Comparison of ENCODE assay signal across 15 cellular contexts in genomic region chr15:73699249-73700040, GRCh38. TPM values are rescaled to one million over a fixed set of nuclear protein-coding genes. Genes with fewer than 3 reads are reported as not detected.
DNase-seq lines count a peak whose midpoint lies in the region; ATAC-seq and TF ChIP-seq lines count a peak whose summit lies in the region.
"Had no signal": no experiment of that assay in that cellular context is flagged by ENCODE, and none has a peak within 500 bp of the region (broad histone marks: within the 10 kb centered on the region; RNA-seq: fewer than 3 reads in every experiment).

No MANE protein-coding gene starts in this region.

- no peak overlapping the region for H3K23ac ChIP-seq in mesenchymal stem cell (ENCODE audit: low read length in 2 of 2)

- H2AK5ac ChIP-seq in mesenchymal stem cell (ENCODE audit: low read length, severe bottlenecking), result no peak overlapping the region

- no peak overlapping the region for H3K4ac ChIP-seq in mesenchymal stem cell (ENCODE audit: low read depth in 1 of 2, low read length in 2 of 2)

- H2BK12ac ChIP-seq in mesenchymal stem cell (ENCODE audit: low read length in 2 of 2), result peak overlapping the region in 1 of 2 experiments; percentile 57

- ATAC-seq in GM21619 (IDR thresholded peaks at IDR 0.05; ENCODE audit: unreplicated experiment), result no peak

- H3K9me3 ChIP-seq in BLaER1 treated with 17β-estradiol and CSF1 and Interleukin-3, amounts not matched to agents 10 nM and 100 nM (replicated peaks in 1 of 11), result no peaks in the 10 kb centered on the region
- H3K9me3 ChIP-seq in mesenchymal stem cell (ENCODE audit: control insufficient read depth, low read length), result no peaks in the 10 kb centered on the region

- H2AFZ ChIP-seq in mesenchymal stem cell (ENCODE audit: low read depth, low read length), result no peak overlapping the region

- H3K14ac ChIP-seq in mesenchymal stem cell (ENCODE audit: low read length in 2 of 2), result no peak overlapping the region

- peaks cover 39 to 61% (median 57%) of the 10 kb centered on the region in 10 experiments for H3K4me1 ChIP-seq in BLaER1 treated with 17β-estradiol and CSF1 and Interleukin-3, amounts not matched to agents 10 nM and 100 nM
- H3K4me1 ChIP-seq in mesenchymal stem cell (ENCODE audit: control insufficient read depth, insufficient read depth, low read depth, low read length), result peaks cover 21% of the 10 kb centered on the region

- peak overlapping the region; percentile 65 for H2BK15ac ChIP-seq in mesenchymal stem cell (ENCODE audit: low read depth, poor library complexity, severe bottlenecking)

- H3K27ac Mint-ChIP-seq in HFFc6, result peak overlapping the region; percentile 51; the same call in 1 of the 2 replicates
- peak overlapping the region in 4 of 5 experiments; percentile 51 to 94 (median 80) for H3K27ac Mint-ChIP-seq in brain

- WGBS in mesenchymal stem cell, result 88% methylated on average over 13 of the region's 14 CpGs

- peak overlapping the region; percentile 23 for H4K8ac ChIP-seq in mesenchymal stem cell (ENCODE audit: low read length)

- TF ChIP-seq CTCF in HFFc6 (IDR thresholded peaks at IDR 0.05) (no peak), brain (conservative IDR thresholded peaks at IDR 0.05) (no peak)

- 0 out of 22 replicates have a peak overlapping the region, but pooled peaks of 2 of the 11 experiments have one; percentile 1 to 8 for H3K9ac ChIP-seq in BLaER1 treated with 17β-estradiol and CSF1 and Interleukin-3, amounts not matched to agents 10 nM and 100 nM
- H3K9ac ChIP-seq in mesenchymal stem cell (ENCODE audit: low read length), result peak overlapping the region; percentile 60

- H2BK5ac ChIP-seq in mesenchymal stem cell (ENCODE audit: low read depth, low read length, poor library complexity, severe bottlenecking), result no peak overlapping the region

- no peak overlapping the region for H3K4me3 ChIP-seq in BLaER1 treated with 17β-estradiol and CSF1 and Interleukin-3, amounts not matched to agents 10 nM and 100 nM
- no peak overlapping the region for H3K4me3 ChIP-seq in mesenchymal stem cell (ENCODE audit: insufficient read depth in 1 of 2, low read depth in 1 of 2, low read length in 2 of 2)

- H3K36me3 ChIP-seq in BLaER1 treated with 17β-estradiol and CSF1 and Interleukin-3, amounts not matched to agents 10 nM and 100 nM, result peaks cover 0 to 34% (median 0%) of the 10 kb centered on the region in 11 experiments; a peak in 4 of 22 replicates
- H3K36me3 ChIP-seq in mesenchymal stem cell (ENCODE audit: control insufficient read depth in 1 of 2, insufficient read depth in 2 of 2, low read depth in 1 of 2, low read length in 2 of 2), result peaks cover 39 to 64% of the 10 kb centered on the region in 2 experiments

- H3K4me2 ChIP-seq in BLaER1 treated with 17β-estradiol and CSF1 and Interleukin-3, amounts not matched to agents 10 nM and 100 nM, result peak overlapping the region in 8 of 11 experiments; percentile 21 to 93 (median 67); a peak in 13 of 22 replicates
- no peak overlapping the region for H3K4me2 ChIP-seq in mesenchymal stem cell (ENCODE audit: low read length, poor library complexity, severe bottlenecking)

- H3K27me3 ChIP-seq in BLaER1 treated with 17β-estradiol and CSF1 and Interleukin-3, amounts not matched to agents 10 nM and 100 nM, result no peaks in the 10 kb centered on the region
- H3K27me3 ChIP-seq in mesenchymal stem cell (ENCODE audit: control insufficient read depth in 1 of 2, insufficient read depth in 1 of 2, low read length in 2 of 2), result no peaks in the 10 kb centered on the region

- H3K36me3 Mint-ChIP-seq in HFFc6 (ENCODE audit: low read depth), result peaks cover 5% of the 10 kb centered on the region
- peaks cover 8% of the 10 kb centered on the region for H3K36me3 Mint-ChIP-seq in brain

- H3K27ac ChIP-seq in BLaER1 treated with 17β-estradiol and CSF1 and Interleukin-3, amounts not matched to agents 10 nM and 100 nM, result peak overlapping the region in 1 of 11 experiments; percentile 5; a peak in 3 of 22 replicates
- no peak overlapping the region for H3K27ac ChIP-seq in mesenchymal stem cell (ENCODE audit: low read length, poor library complexity, severe bottlenecking)
- H3K27ac ChIP-seq: HL-60 had no signal

- H3K4me1 Mint-ChIP-seq in HFFc6 (ENCODE audit: low read depth) (peaks cover 61% of the 10 kb centered on the region), brain (peaks cover 58% of the 10 kb centered on the region)

- no peaks in the 10 kb centered on the region for H3K9me3 Mint-ChIP-seq in HFFc6
- no peaks in the 10 kb centered on the region for H3K9me3 Mint-ChIP-seq in brain
- H3K9me3 Mint-ChIP-seq: H9 had no signal

- DNase-seq in HFFc6 (no peak), mesenchymal stem cell (no peak), activated gamma-delta T cell treated with Interleukin-2 at 50 U/mL for 16 hours (no peak), NCI-H526 treated with DMSO at 0.1 percent for 48 hours (lab: John Stamatoyannopoulos, UW) (no peak), NCI-H345 (lab: John Stamatoyannopoulos, UW) (no peak)
- DNase-seq: DMS 273 treated with DMSO at 0.1 percent for 48 hours, NCI-H1417 treated with DMSO at 0.1 percent for 48 hours, SIG-M5 had no signal

- H4K20me1 ChIP-seq in BLaER1 treated with 17β-estradiol and CSF1 and Interleukin-3, amounts not matched to agents 10 nM and 100 nM, result peaks cover 5 to 96% (median 53%) of the 10 kb centered on the region in 11 experiments; a peak in 19 of 22 replicates

- H3K27me3 Mint-ChIP-seq in HFFc6 (ENCODE audit: insufficient read depth) (peaks cover 5% of the 10 kb centered on the region), brain (no peaks in the 10 kb centered on the region)

- H3K4me3 Mint-ChIP-seq in HFFc6, result no peak overlapping the region
- H3K4me3 Mint-ChIP-seq in brain, result no peak overlapping the region

- peak overlapping the region; percentile 56 for H4K91ac ChIP-seq in mesenchymal stem cell (ENCODE audit: low read length)

- H2BK120ac ChIP-seq in mesenchymal stem cell (ENCODE audit: low read depth, low read length), result no peak overlapping the region

- no peak overlapping the region for H3K18ac ChIP-seq in mesenchymal stem cell (ENCODE audit: low read depth in 1 of 2, low read length in 2 of 2)

- H3K79me1 ChIP-seq in mesenchymal stem cell (replicated peaks; ENCODE audit: low read length, poor library complexity, severe bottlenecking), result peaks cover 45% of the 10 kb centered on the region

RNA-seq across cellular contexts. Expression of gene CD276, which starts 15.3 kb away (rescaled TPM):
- 100 to 1,000 TPM in 3 of 6 experiments, 10 to 100 TPM in 3; 86.5 to 121 (median 105) TPM for total RNA-seq in HFFc6 (2021; fragmentation: NEBNext Ultra II Directional; extraction: Animal tissue kit (Norgen Biotek cat#: 25700))
- 94.2 TPM for polyA plus RNA-seq in brain (ENCODE audit: insufficient read depth, low read depth, low replicate concordance)
- polyA plus RNA-seq in mesenchymal stem cell (2013, experiment 1 of 2), result 490 TPM
- 486 TPM for polyA plus RNA-seq in mesenchymal stem cell (2013, experiment 2 of 2)

RNA-seq across cellular contexts. Expression of gene INSYN1, which starts 53.7 kb away (rescaled TPM):
- total RNA-seq in HFFc6 (2021; fragmentation: NEBNext Ultra II Directional; extraction: Animal tissue kit (Norgen Biotek cat#: 25700)), result 1 to 10 TPM in 2 of 6 experiments, under 1 TPM in 4; 0.15 to 1.3 (median 0.28) TPM
- polyA plus RNA-seq in brain (ENCODE audit: insufficient read depth, low read depth, low replicate concordance), result 25.6 TPM
- 0.64 TPM for polyA plus RNA-seq in mesenchymal stem cell (2013, experiment 1 of 2)
- 0.78 TPM for polyA plus RNA-seq in mesenchymal stem cell (2013, experiment 2 of 2)
- total RNA-seq: MCF 10A, RPMI7951 had no signal
